ENCODE assay signal across 14 cellular contexts in genomic region chrX:150234126-150234525, GRCh38.
"Had no signal": no experiment of that assay in that cellular context is flagged by ENCODE, and none has a peak within 500 bp of the region (broad histone marks: within the 10 kb centered on the region; RNA-seq: fewer than 3 reads in every experiment).

No MANE protein-coding gene starts in this region.

- H3K9me3 Mint-ChIP-seq: activated CD4-positive, alpha-beta T cell treated with anti-CD3 and anti-CD28 coated beads, Interleukin-2, amount 10 ng/mL, durations not matched to agents 7 days and 5 days; activated naive CD4-positive, alpha-beta T cell treated with anti-CD3 and anti-CD28 coated beads, Interleukin-2, amount 10 ng/mL, durations not matched to agents 7 days and 5 days; activated T-helper 2 cell treated with anti-CD3 and anti-CD28 coated beads, Interferon-gamma antibody, Interleukin-2, Interleukin-4, amounts not matched to agents 10 μg/mL and 5 μg/mL and 100 μg/mL, durations not matched to agents 14 hours and 24 hours and 36 hours; stimulated activated naive CD8-positive, alpha-beta T cell treated with anti-CD3 and anti-CD28 coated beads, Interleukin-15, amount 100 ng/mL, for 72 hours had no signal

- H3K4me3 Mint-ChIP-seq: activated CD4-positive, alpha-beta T cell treated with anti-CD3 and anti-CD28 coated beads, Interleukin-2, amount 10 ng/mL, durations not matched to agents 7 days and 5 days; activated naive CD4-positive, alpha-beta T cell treated with anti-CD3 and anti-CD28 coated beads, Interleukin-2, amount 10 ng/mL, durations not matched to agents 7 days and 5 days; stimulated activated naive CD8-positive, alpha-beta T cell treated with anti-CD3 and anti-CD28 coated beads, Interleukin-15, amount 100 ng/mL, for 72 hours; T-helper 17 cell had no signal

- H3K4me1 Mint-ChIP-seq: activated CD4-positive, alpha-beta T cell treated with anti-CD3 and anti-CD28 coated beads, Interleukin-2, amount 10 ng/mL, durations not matched to agents 7 days and 5 days; activated naive CD4-positive, alpha-beta T cell treated with anti-CD3 and anti-CD28 coated beads, Interleukin-2, amount 10 ng/mL, durations not matched to agents 7 days and 5 days; stimulated activated naive CD8-positive, alpha-beta T cell treated with anti-CD3 and anti-CD28 coated beads, Interleukin-15, amount 100 ng/mL, for 72 hours; T-helper 17 cell had no signal

- H3K36me3 Mint-ChIP-seq: activated naive CD4-positive, alpha-beta T cell treated with anti-CD3 and anti-CD28 coated beads, Interleukin-2, amount 10 ng/mL, durations not matched to agents 7 days and 5 days had no signal

- H3K27me3 Mint-ChIP-seq: stimulated activated naive CD8-positive, alpha-beta T cell treated with anti-CD3 and anti-CD28 coated beads, Interleukin-15, amount 100 ng/mL, for 72 hours had no signal

- H3K36me3 ChIP-seq: gastrocnemius medialis had no signal

- DNase-seq: activated CD4-positive, alpha-beta T cell treated with anti-CD3 and anti-CD28 coated beads, Interleukin-2, amount 10 ng/mL, durations not matched to agents 7 days and 5 days; activated CD4-positive, CD25-positive, alpha-beta regulatory T cell; activated CD8-positive, alpha-beta memory T cell treated with anti-CD3 and anti-CD28 coated beads for 24 hours; activated naive CD4-positive, alpha-beta T cell treated with anti-CD3 and anti-CD28 coated beads, Interleukin-2, amount 10 ng/mL, durations not matched to agents 7 days and 5 days; activated T-cell treated with anti-CD3 and anti-CD28 coated beads for 4 hours; body of pancreas; cerebellar nuclear complex; gastrocnemius medialis; mesendoderm; stimulated activated CD4-positive, alpha-beta T cell treated with anti-CD3 and anti-CD28 coated beads, Interleukin-4, amount 100 ng/mL, for 24 hours; stimulated activated naive CD8-positive, alpha-beta T cell treated with anti-CD3 and anti-CD28 coated beads, Interleukin-15, amount 100 ng/mL, for 72 hours; T-helper 17 cell; testis had no signal

- H3K27ac ChIP-seq: body of pancreas, gastrocnemius medialis, testis had no signal

- H3K9me3 ChIP-seq: body of pancreas, gastrocnemius medialis, testis had no signal

- H3K4me1 ChIP-seq: body of pancreas, testis had no signal

- H3K27me3 ChIP-seq: body of pancreas, gastrocnemius medialis, testis had no signal

- H3K27ac Mint-ChIP-seq: activated CD4-positive, alpha-beta T cell treated with anti-CD3 and anti-CD28 coated beads, Interleukin-2, amount 10 ng/mL, durations not matched to agents 7 days and 5 days; activated naive CD4-positive, alpha-beta T cell treated with anti-CD3 and anti-CD28 coated beads, Interleukin-2, amount 10 ng/mL, durations not matched to agents 7 days and 5 days; activated T-helper 2 cell treated with anti-CD3 and anti-CD28 coated beads, Interferon-gamma antibody, Interleukin-2, Interleukin-4, amounts not matched to agents 10 μg/mL and 5 μg/mL and 100 μg/mL, durations not matched to agents 14 hours and 24 hours and 36 hours; stimulated activated naive CD8-positive, alpha-beta T cell treated with anti-CD3 and anti-CD28 coated beads, Interleukin-15, amount 100 ng/mL, for 72 hours; T-helper 17 cell had no signal

- H3K4me3 ChIP-seq: body of pancreas, gastrocnemius medialis, testis had no signal
